In the genomic region with DNA sequence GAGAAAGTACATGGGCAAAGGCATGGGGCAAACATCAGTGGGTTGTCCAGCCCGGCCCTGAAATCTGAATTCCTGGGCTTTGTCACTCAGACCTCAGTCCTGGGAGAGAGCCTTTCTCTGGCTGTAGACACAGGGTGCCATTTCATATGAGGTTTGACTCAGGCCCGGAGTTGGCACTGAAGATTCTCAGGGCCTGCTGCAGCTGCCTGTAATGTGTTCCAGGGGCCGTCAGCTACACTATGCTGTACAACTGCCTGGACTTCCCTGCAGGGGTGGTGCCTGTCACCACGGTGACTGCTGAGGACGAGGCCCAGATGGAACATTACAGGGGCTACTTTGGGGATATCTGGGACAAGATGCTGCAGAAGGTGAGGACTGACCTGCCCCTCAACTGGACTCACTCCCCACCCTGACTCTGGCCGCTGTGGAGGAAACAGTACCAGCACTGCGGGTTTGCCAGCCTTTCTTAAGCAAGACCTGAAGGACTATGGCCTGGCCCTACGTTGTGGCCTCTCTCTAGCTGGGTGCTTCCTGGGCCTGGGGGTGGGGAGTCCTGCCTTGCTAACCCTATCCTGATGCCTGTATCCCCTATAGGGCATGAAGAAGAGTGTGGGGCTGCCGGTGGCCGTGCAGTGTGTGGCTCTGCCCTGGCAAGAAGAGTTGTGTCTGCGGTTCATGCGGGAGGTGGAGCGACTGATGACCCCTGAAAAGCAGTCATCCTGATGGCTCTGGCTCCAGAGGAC, we compare ENCODE assay signal across 2 cellular contexts.
TF ChIP-seq lines count a peak whose summit lies in the region.

No MANE protein-coding gene starts in this region.

TF ChIP-seq in SK-N-SH treated with all-trans-retinoic acid at 6 μM for 48 hours, 23 proteins besides CTCF, POLR2A, EP300 and RAD21 (continued from another document):
- TF ChIP-seq ZC3H10 (CRISPR knock-in tag; IDR thresholded peaks at IDR 0.05) (no peak), SNAI2 (CRISPR knock-in tag; IDR thresholded peaks at IDR 0.05) (no peak), PPARA (CRISPR knock-in tag; IDR thresholded peaks at IDR 0.05; ENCODE audit: borderline replicate concordance) (no peak), ZNF8 (CRISPR knock-in tag; IDR thresholded peaks at IDR 0.05) (no peak), ZNF70 (CRISPR knock-in tag; IDR thresholded peaks at IDR 0.05) (no peak)
- TF ChIP-seq, protein P1, sequence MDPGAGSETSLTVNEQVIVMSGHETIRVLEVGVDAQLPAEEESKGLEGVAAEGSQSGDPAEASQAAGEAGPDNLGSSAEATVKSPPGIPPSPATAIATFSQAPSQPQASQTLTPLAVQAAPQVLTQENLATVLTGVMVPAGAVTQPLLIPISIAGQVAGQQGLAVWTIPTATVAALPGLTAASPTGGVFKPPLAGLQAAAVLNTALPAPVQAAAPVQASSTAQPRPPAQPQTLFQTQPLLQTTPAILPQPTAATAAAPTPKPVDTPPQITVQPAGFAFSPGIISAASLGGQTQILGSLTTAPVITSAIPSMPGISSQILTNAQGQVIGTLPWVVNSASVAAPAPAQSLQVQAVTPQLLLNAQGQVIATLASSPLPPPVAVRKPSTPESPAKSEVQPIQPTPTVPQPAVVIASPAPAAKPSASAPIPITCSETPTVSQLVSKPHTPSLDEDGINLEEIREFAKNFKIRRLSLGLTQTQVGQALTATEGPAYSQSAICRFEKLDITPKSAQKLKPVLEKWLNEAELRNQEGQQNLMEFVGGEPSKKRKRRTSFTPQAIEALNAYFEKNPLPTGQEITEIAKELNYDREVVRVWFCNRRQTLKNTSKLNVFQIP (CRISPR knock-in tag; IDR thresholded peaks at IDR 0.05; ENCODE audit: borderline replicate concordance, low read depth) = no peak

TF ChIP-seq in SK-N-SH, 30 proteins besides CTCF, POLR2A, EP300 and RAD21 (continued from another document):
- TF ChIP-seq GATA2 (CRISPR knock-in tag; IDR thresholded peaks at IDR 0.05) = no peak
TF ChIP-seq in SK-N-SH: peak in this region for 0.
